11 cellular contexts compared by ENCODE assay signal in genomic region chr5:40677456-40677855, GRCh38. TPM values are rescaled to one million over a fixed set of nuclear protein-coding genes. Genes with fewer than 3 reads are reported as not detected.
DNase-seq lines count a peak whose midpoint lies in the region; ATAC-seq and TF ChIP-seq lines count a peak whose summit lies in the region.
"Had no signal": no experiment of that assay in that cellular context is flagged by ENCODE, and none has a peak within 500 bp of the region (broad histone marks: within the 10 kb centered on the region; RNA-seq: fewer than 3 reads in every experiment).

No MANE protein-coding gene starts in this region.

- H3K9me2 ChIP-seq in GM23248 (ENCODE audit: insufficient read depth), result no peaks in the 10 kb centered on the region

- DNase-seq in GM23248 (peak; percentile 18), SJCRH30 (no peak), epithelial cell of prostate (ENCODE audit: low read depth, low spot score) (no peak), sigmoid colon (no peak), GM19238 (ENCODE audit: insufficient read length, low spot score) (no peak)
- DNase-seq: NCI-H526 treated with DMSO at 0.1 percent for 48 hours, nephron progenitor cell had no signal

- H3K79me2 ChIP-seq in GM23248 (ENCODE audit: insufficient read depth), result no peaks in the 10 kb centered on the region

- no peak for TF ChIP-seq EP300 in sigmoid colon (IDR thresholded peaks at IDR 0.05)

- H3K36me3 ChIP-seq in GM23248 (ENCODE audit: low read depth) (no peaks in the 10 kb centered on the region), SJCRH30 (no peaks in the 10 kb centered on the region; the same call in 1 of the 2 replicates), sigmoid colon (peaks cover 0 to 8% (median 0%) of the 10 kb centered on the region in 4 donors)
- H3K36me3 ChIP-seq: vagina had no signal

- H3K4me2 ChIP-seq in GM23248 (ENCODE audit: unreplicated experiment), result peak overlapping the region; percentile 51

- TF ChIP-seq CTCF in sigmoid colon (IDR thresholded peaks at IDR 0.05), result no peak

- H3K9ac ChIP-seq in GM23248, result no peak overlapping the region

- peaks cover 36% of the 10 kb centered on the region for H3K4me1 ChIP-seq in GM23248 (ENCODE audit: insufficient read depth)
- H3K4me1 ChIP-seq in SJCRH30, result peaks cover 7% of the 10 kb centered on the region
- peaks cover 0 to 48% (median 22%) of the 10 kb centered on the region in 4 donors for H3K4me1 ChIP-seq in sigmoid colon

- no peaks in the 10 kb centered on the region for H3K9me3 ChIP-seq in GM23248 (ENCODE audit: low read depth)
- no peaks in the 10 kb centered on the region; the same call in 1 of the 2 replicates for H3K9me3 ChIP-seq in SJCRH30 (replicated peaks)
- no peaks in the 10 kb centered on the region for H3K9me3 ChIP-seq in sigmoid colon
- H3K9me3 ChIP-seq: vagina had no signal

- peaks cover 9% of the 10 kb centered on the region; the same call in 1 of the 2 replicates for H3F3A ChIP-seq in GM23248 (ENCODE audit: insufficient read depth)

- no peaks in the 10 kb centered on the region for H4K20me1 ChIP-seq in GM23248 (ENCODE audit: insufficient read depth)

- WGBS in GM23248 (ENCODE audit: low coverage in 1 of 2, low lambda C conversion rate in 2 of 2, missing lambda C conversion rate in 2 of 2), 2 experiments, result 35 to 43% methylated on average over 2 of the region's 2 CpGs
- WGBS in sigmoid colon, 2 donors, result 18 to 58% methylated on average over 2 of the region's 2 CpGs

- H3K27me3 ChIP-seq in GM23248 (replicated peaks; ENCODE audit: insufficient read depth), result peaks cover 13% of the 10 kb centered on the region
- no peaks in the 10 kb centered on the region for H3K27me3 ChIP-seq in SJCRH30
- H3K27me3 ChIP-seq in sigmoid colon, result no peaks in the 10 kb centered on the region
- H3K27me3 ChIP-seq: vagina had no signal

- H2AFZ ChIP-seq in GM23248, result no peak overlapping the region

- intact Hi-C loops in sigmoid colon (cut with DNase I), result no loop called here

- TF ChIP-seq POLR2A in sigmoid colon (IDR thresholded peaks at IDR 0.05), result no peak

- ATAC-seq in HG03432 (IDR thresholded peaks at IDR 0.05; ENCODE audit: unreplicated experiment) (no peak), HG03521 (IDR thresholded peaks at IDR 0.05; ENCODE audit: unreplicated experiment) (no peak), GM18858 (IDR thresholded peaks at IDR 0.05; ENCODE audit: unreplicated experiment) (no peak)

- in situ Hi-C loops in GM23248 (cut with MboI), result no loop called here

- 0 out of 2 replicates have a peak overlapping the region, but pooled peaks have one; percentile 14 for H3K4me3 ChIP-seq in GM23248
- H3K4me3 ChIP-seq in SJCRH30, result peak overlapping the region; percentile 64
- no peak overlapping the region for H3K4me3 ChIP-seq in sigmoid colon
- H3K4me3 ChIP-seq: vagina had no signal

- H3K27ac ChIP-seq in GM23248 (no peak overlapping the region), SJCRH30 (peak overlapping the region; percentile 62), epithelial cell of prostate (peak overlapping the region; percentile 92), sigmoid colon (peak overlapping the region; percentile 85 to 93 (median 90))
- H3K27ac ChIP-seq: vagina had no signal

RNA-seq across cellular contexts. Expression of gene PTGER4, which starts 2.3 kb away (rescaled TPM):
- 0.13 TPM in 1 of 2 replicates, not detected in the other for total RNA-seq in GM23248 (2014; rRNA removed; shearing (Covaris generic))
- 0.41 and 0.46 TPM in 2 replicates for polyA plus RNA-seq in GM23248 (2016; fragmentation: Nextera tagmentation; extraction: Ambion mirVana)
- total RNA-seq in SJCRH30 (2014; rRNA removed; shearing (Covaris generic)), result 7.4 and 9.6 TPM in 2 replicates
- total RNA-seq in sigmoid colon, result 10 to 100 TPM; 44.3 to 77.7 (median 72.8) TPM
- 10 to 100 TPM in 2 of 3 donors, 1 to 10 TPM in 1; 9.0 to 20.1 (median 12.0) TPM for polyA plus RNA-seq in sigmoid colon

Comparison
In these comparisons a context has a peak if more than half of its experiments do, and no peak if none do; other contexts are left out.
1. H3K4me3 ChIP-seq: peak in GM23248 (single experiment) and SJCRH30 (single experiment); none in sigmoid colon (0 of 4).